Comparison of ENCODE assay signal across 14 cellular contexts in genomic region chr22:39724390-39724789, GRCh38.
A peak's percentile ranks its signal among the peaks of the same experiment; 100 is the strongest.
DNase-seq lines count a peak whose midpoint lies in the region; ATAC-seq and TF ChIP-seq lines count a peak whose summit lies in the region.
"Had no signal": no experiment of that assay in that cellular context is flagged by ENCODE, and none has a peak within 500 bp of the region (broad histone marks: within the 10 kb centered on the region; RNA-seq: fewer than 3 reads in every experiment).

No MANE protein-coding gene starts in this region.

- CTCF ChIA-PET in HCT116 (lab: Charles Lee), result no interaction called here
- CTCF ChIA-PET in activated naive CD4-positive, alpha-beta T cell treated with anti-CD3 and anti-CD28 coated beads, Interleukin-2, amount 10 ng/mL, durations not matched to agents 7 days and 5 days (lab: Charles Lee), result no interaction called here

- H3K9ac ChIP-seq in HCT116 (ENCODE audit: low read length), result no peak overlapping the region
- H3K9ac ChIP-seq: BLaER1, neural progenitor cell had no signal

- H3K27me3 Mint-ChIP-seq in activated naive CD4-positive, alpha-beta T cell treated with anti-CD3 and anti-CD28 coated beads, Interleukin-2, amount 10 ng/mL, durations not matched to agents 7 days and 5 days, result peaks cover 46% of the 10 kb centered on the region

- H3K27ac Mint-ChIP-seq in activated naive CD4-positive, alpha-beta T cell treated with anti-CD3 and anti-CD28 coated beads, Interleukin-2, amount 10 ng/mL, durations not matched to agents 7 days and 5 days, result no peak overlapping the region
- H3K27ac Mint-ChIP-seq: immature natural killer cell, neural progenitor cell had no signal

- H3K9me2 ChIP-seq in HCT116 (ENCODE audit: insufficient read depth), result no peaks in the 10 kb centered on the region

- no peaks in the 10 kb centered on the region for H3K27me3 ChIP-seq in HCT116 (ENCODE audit: insufficient read depth, low read length)
- H3K27me3 ChIP-seq: BLaER1 had no signal

- RAD21 ChIA-PET in HCT116 (lab: Charles Lee; ENCODE audit: low non-redundant PET in 1 of 2, low total read pairs in 2 of 2, uncharacterized antibody in 2 of 2, unreplicated experiment in 2 of 2), result no interaction called here

- H3K36me3 Mint-ChIP-seq in activated naive CD4-positive, alpha-beta T cell treated with anti-CD3 and anti-CD28 coated beads, Interleukin-2, amount 10 ng/mL, durations not matched to agents 7 days and 5 days, result no peaks in the 10 kb centered on the region
- H3K36me3 Mint-ChIP-seq: immature natural killer cell, neural progenitor cell had no signal

- no peak overlapping the region for H2AFZ ChIP-seq in HCT116 (ENCODE audit: low read depth, low read length, poor library complexity, severe bottlenecking)
- H2AFZ ChIP-seq: neural progenitor cell had no signal

- POLR2A ChIA-PET in HCT116 (lab: Charles Lee), result no interaction called here

- DNase-seq in Daoy (ENCODE audit: low read depth) (peak; percentile 14), HCT116 (ENCODE audit: low read depth, low spot score) (peak; percentile 32), SK-MEL-5 (ENCODE audit: low read depth, low spot score) (peak; percentile 53), iPS DF 19.7 (ENCODE audit: low read depth, low spot score) (peak; percentile 7), foreskin fibroblast (no peak)
- DNase-seq in stimulated activated naive CD8-positive, alpha-beta T cell treated with anti-CD3 and anti-CD28 coated beads, Interleukin-15, Interleukin-2, amounts not matched to agents 100 U/mL and 50 U/mL, for 24 hours, result no peak
- no peak for DNase-seq in activated naive CD4-positive, alpha-beta T cell treated with anti-CD3 and anti-CD28 coated beads, Interleukin-2, amount 10 ng/mL, durations not matched to agents 7 days and 5 days
- DNase-seq: activated CD4-positive, alpha-beta T cell treated with anti-CD3 and anti-CD28 coated beads for 1 hour; immature natural killer cell; right cardiac atrium; stimulated activated CD4-positive, alpha-beta T cell treated with anti-CD3 and anti-CD28 coated beads, Interleukin-2, amount 100 ng/mL, for 24 hours had no signal

- H3K4me1 Mint-ChIP-seq in activated naive CD4-positive, alpha-beta T cell treated with anti-CD3 and anti-CD28 coated beads, Interleukin-2, amount 10 ng/mL, durations not matched to agents 7 days and 5 days, result peaks cover 10% of the 10 kb centered on the region

- peaks cover 2% of the 10 kb centered on the region for H3K9me3 Mint-ChIP-seq in activated naive CD4-positive, alpha-beta T cell treated with anti-CD3 and anti-CD28 coated beads, Interleukin-2, amount 10 ng/mL, durations not matched to agents 7 days and 5 days
- H3K9me3 Mint-ChIP-seq: immature natural killer cell, neural progenitor cell had no signal

- H3K79me2 ChIP-seq in HCT116 (ENCODE audit: insufficient read depth, low read length), result no peaks in the 10 kb centered on the region

- H3K4me3 ChIP-seq in HCT116 (replicated peaks in 1 of 2; ENCODE audit: low read depth in 1 of 2, low read length in 2 of 2) (no peak overlapping the region), foreskin fibroblast (ENCODE audit: low read depth in 1 of 2, low read length in 2 of 2) (no peak overlapping the region)
- H3K4me3 ChIP-seq: BLaER1, neural progenitor cell had no signal

- TF ChIP-seq CTCF in HCT116 (IDR thresholded peaks at IDR 0.05 in 2 of 3, conservative IDR thresholded peaks at IDR 0.05 in 1 of 3; ENCODE audit: borderline replicate concordance in 1 of 3, insufficient read depth in 1 of 3, low read depth in 2 of 3, low read length in 2 of 3) (no peak), foreskin fibroblast (IDR thresholded peaks at IDR 0.05; ENCODE audit: low read depth, low read length) (no peak)

- no TSS peak for BruUV-seq in HCT116 (replicated peaks; lab: Mats Ljungman, UMichigan)

- H3K36me3 ChIP-seq in HCT116 (ENCODE audit: control insufficient read depth in 1 of 2, insufficient read depth in 2 of 2, low read length in 2 of 2), result no peaks in the 10 kb centered on the region
- H3K36me3 ChIP-seq: BLaER1, neural progenitor cell had no signal

- H3K4me2 ChIP-seq in HCT116 (ENCODE audit: low read length), result peak overlapping the region; percentile 58
- H3K4me2 ChIP-seq: BLaER1, neural progenitor cell had no signal

- no peaks in the 10 kb centered on the region for H4K20me1 ChIP-seq in HCT116 (ENCODE audit: insufficient read depth)
- H4K20me1 ChIP-seq: BLaER1 had no signal

- H3K4me1 ChIP-seq in HCT116 (ENCODE audit: control insufficient read depth in 1 of 2, insufficient read depth in 2 of 2, low read length in 2 of 2), result peaks cover 5 to 12% of the 10 kb centered on the region in 2 experiments; a peak in 3 of 4 replicates

- in situ Hi-C loops in SK-MEL-5 (cut with HindIII; ENCODE audit: low pct_unique_long_range_greater_than_20kb, low sequenced_read_pairs), result no loop called here

- H3K9me3 ChIP-seq in HCT116 (ENCODE audit: control insufficient read depth in 1 of 2, insufficient read depth in 1 of 2, low read depth in 1 of 2, low read length in 2 of 2), result no peaks in the 10 kb centered on the region
- H3K9me3 ChIP-seq: BLaER1 had no signal

- no peak overlapping the region for H3K27ac ChIP-seq in HCT116 (ENCODE audit: low read depth, low read length)
- H3K27ac ChIP-seq: BLaER1, neural progenitor cell had no signal

- no peak for TF ChIP-seq POLR2A in HCT116 (IDR thresholded peaks at IDR 0.05; ENCODE audit: borderline replicate concordance, extremely low read depth, insufficient read depth, insufficient read length)

- peak; percentile 89 for ATAC-seq in HCT116
- ATAC-seq in stimulated activated naive CD8-positive, alpha-beta T cell treated with anti-CD3 and anti-CD28 coated beads, Interleukin-15, Interleukin-2, amounts not matched to agents 100 U/mL and 50 U/mL, for 24 hours, result no peak
- ATAC-seq: Right ventricle myocardium inferior had no signal

- no peak overlapping the region for H3K4me3 Mint-ChIP-seq in activated naive CD4-positive, alpha-beta T cell treated with anti-CD3 and anti-CD28 coated beads, Interleukin-2, amount 10 ng/mL, durations not matched to agents 7 days and 5 days
- H3K4me3 Mint-ChIP-seq: immature natural killer cell, neural progenitor cell had no signal

- TF ChIP-seq RAD21 in HCT116 (IDR thresholded peaks at IDR 0.05; ENCODE audit: low read depth), result no peak

- intact Hi-C loops in HCT116 (cut with micrococcal nuclease), result no loop called here

TF ChIP-seq in HCT116, 20 proteins besides CTCF, POLR2A, EP300 and RAD21:
- TF ChIP-seq MAX (IDR thresholded peaks at IDR 0.05) (no peak), SP1 (IDR thresholded peaks at IDR 0.05; ENCODE audit: low read depth) (peak; percentile 42)

Comparison
In these comparisons a context has a peak if more than half of its experiments do, and no peak if none do; other contexts are left out.
1. DNase-seq: peak in Daoy (single experiment), HCT116 (single experiment), SK-MEL-5 (single experiment) and iPS DF 19.7 (single experiment); none in stimulated activated naive CD8-positive, alpha-beta T cell treated with anti-CD3 and anti-CD28 coated beads, Interleukin-15, Interleukin-2, amounts not matched to agents 100 U/mL and 50 U/mL, for 24 hours (single experiment), foreskin fibroblast (0 of 2) and activated naive CD4-positive, alpha-beta T cell treated with anti-CD3 and anti-CD28 coated beads, Interleukin-2, amount 10 ng/mL, durations not matched to agents 7 days and 5 days (single experiment).